ENCODE assay signal across 8 cellular contexts in the genomic region with DNA sequence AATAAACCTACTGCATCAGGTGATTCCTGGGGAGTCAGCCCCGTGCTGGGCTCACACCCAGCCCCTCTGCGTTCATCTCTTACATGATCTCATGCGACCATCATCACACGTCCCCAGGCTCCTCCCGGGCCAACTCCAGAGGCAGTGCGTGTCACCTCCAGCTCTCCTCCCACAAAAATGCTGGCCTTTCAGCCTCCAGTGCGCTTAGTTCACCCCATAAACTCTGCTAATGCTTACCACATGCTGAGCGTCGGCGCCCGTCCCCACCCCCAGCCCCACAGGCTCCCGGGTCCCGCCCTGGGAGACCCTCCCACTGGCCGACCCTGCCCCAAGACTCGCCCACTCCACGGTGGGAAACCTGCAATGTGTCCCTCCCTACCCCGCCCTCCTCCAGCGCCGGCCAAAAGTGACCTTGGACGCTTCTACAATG. TPM values are rescaled to one million over a fixed set of nuclear protein-coding genes. Genes with fewer than 3 reads are reported as not detected.
A peak's percentile ranks its signal among the peaks of the same experiment; 100 is the strongest.
DNase-seq lines count a peak whose midpoint lies in the region; ATAC-seq and TF ChIP-seq lines count a peak whose summit lies in the region.

No MANE protein-coding gene starts in this region.

- H3K4me3 ChIP-seq in esophagus (ENCODE audit: low read depth in 1 of 2, low read length in 2 of 2) (peak overlapping the region; percentile 46 to 64), ovary (peak overlapping the region; percentile 61)

- peak overlapping the region; percentile 77 for H3K9ac ChIP-seq in ES-I3 (ENCODE audit: low read depth, low read length)

- H3K9me3 ChIP-seq in ES-I3 (ENCODE audit: control insufficient read depth, insufficient read depth, low read length) = no peaks in the 10 kb centered on the region
- H3K9me3 ChIP-seq in esophagus (ENCODE audit: control insufficient read depth in 2 of 2, insufficient read depth in 1 of 2, low read depth in 1 of 2, low read length in 1 of 2) = no peaks in the 10 kb centered on the region
- no peaks in the 10 kb centered on the region for H3K9me3 ChIP-seq in ovary

- H3K36me3 ChIP-seq in ES-I3 (ENCODE audit: insufficient read depth, low read length) = no peaks in the 10 kb centered on the region
- H3K36me3 ChIP-seq in esophagus (ENCODE audit: control insufficient read depth in 2 of 2, insufficient read depth in 2 of 2, low read length in 1 of 2) = no peaks in the 10 kb centered on the region
- no peaks in the 10 kb centered on the region for H3K36me3 ChIP-seq in ovary

- no peak for ATAC-seq in GM18909 (IDR thresholded peaks at IDR 0.05; ENCODE audit: poor library complexity, unreplicated experiment)

- intact Hi-C loops in ovary (cut with DNase I) = loop anchor here in 1 of 4 donors (5.0 kb wide), 1 partner anchor 1332 kb away; no protein-coding TSS in a partner anchor

- TF ChIP-seq POLR2A in ovary (IDR thresholded peaks at IDR 0.05) = no peak

- peak overlapping the region in 1 of 2 donors; percentile 33 for H3K27ac ChIP-seq in esophagus (ENCODE audit: low read depth in 2 of 2, low read length in 1 of 2)
- H3K27ac ChIP-seq in ovary = no peak overlapping the region

- no peaks in the 10 kb centered on the region for H3K4me1 ChIP-seq in ES-I3 (ENCODE audit: insufficient read depth, low read length)
- peaks cover 0 to 3% of the 10 kb centered on the region in 2 donors for H3K4me1 ChIP-seq in esophagus (ENCODE audit: control insufficient read depth in 2 of 2, insufficient read depth in 2 of 2, low read length in 1 of 2)
- H3K4me1 ChIP-seq in ovary (ENCODE audit: insufficient read depth) = peaks cover 3% of the 10 kb centered on the region

- TF ChIP-seq CTCF in ovary (IDR thresholded peaks at IDR 0.05) = no peak

- no peak for TF ChIP-seq EP300 in ovary (IDR thresholded peaks at IDR 0.05)

- peak; percentile 64 for DNase-seq in NCI-H748 (lab: John Stamatoyannopoulos, UW; ENCODE audit: unreplicated experiment)
- DNase-seq in ovary = peak in 2 of 5 donors; percentile 25 to 35
- DNase-seq in DMS114 treated with DMSO at 0.1 percent for 48 hours (lab: John Stamatoyannopoulos, UW; ENCODE audit: unreplicated experiment) = no peak
- no peak for DNase-seq in putamen (ENCODE audit: low spot score)
- DNase-seq in NK-92 treated with Interleukin-12 subunit alpha and Interleukin-12 subunit beta, amount 100 ng/mL, for 24 hours (lab: John Stamatoyannopoulos, UW) = no peak

- H3K27me3 ChIP-seq in esophagus (ENCODE audit: control insufficient read depth in 1 of 2, insufficient read depth in 2 of 2, low read length in 2 of 2) (no peaks in the 10 kb centered on the region), ovary (no peaks in the 10 kb centered on the region)

- WGBS in esophagus, 2 donors = 2 to 5% methylated on average over 20 of the region's 20 CpGs
- 2 to 14% (median 6%) methylated on average over 15 to 20 of the region's 20 CpGs for WGBS in ovary, 3 donors

RNA-seq across cellular contexts. Expression of a gene that starts 0.8 kb away (rescaled TPM):
- under 1 TPM; 0.33 to 0.47 TPM for polyA plus RNA-seq in esophagus
- total RNA-seq in ovary = 10 to 100 TPM in 2 of 7 donors, 1 to 10 TPM in 5; 2.3 to 13.3 (median 4.5) TPM
- polyA plus RNA-seq in ovary = 1 to 10 TPM; 1.2 to 2.8 TPM
